8 cellular contexts compared by ENCODE assay signal in genomic region chrX:37686348-37686736, GRCh38.
A peak's percentile ranks its signal among the peaks of the same experiment; 100 is the strongest.
DNase-seq lines count a peak whose midpoint lies in the region; ATAC-seq and TF ChIP-seq lines count a peak whose summit lies in the region.

No MANE protein-coding gene starts in this region.

- no peak for ATAC-seq in GM18870 (IDR thresholded peaks at IDR 0.05; ENCODE audit: unreplicated experiment)

- no peak for TF ChIP-seq POLR2A in erythroblast (IDR thresholded peaks at IDR 0.05; ENCODE audit: low read length)

- H3K9ac ChIP-seq in rectal smooth muscle tissue (ENCODE audit: low read length), result peak overlapping the region; percentile 72

- DNase-seq in HL-60 (ENCODE audit: low read depth in 1 of 2, low spot score in 1 of 2) (no peak), SHP77 treated with DMSO at 0.1 percent for 48 hours (lab: John Stamatoyannopoulos, UW) (peak; percentile 3), erythroblast (lab: John Stamatoyannopoulos, UW) (peak; percentile 62 to 63), glomerular visceral epithelial cell (ENCODE audit: extremely low spot score) (no peak), AG08396 (ENCODE audit: low spot score) (no peak), HuH-7 (ENCODE audit: low spot score) (no peak)

- TF ChIP-seq CTCF in HL-60 (IDR thresholded peaks at IDR 0.05; ENCODE audit: insufficient read depth, low read length), result no peak

- H3K27me3 ChIP-seq in HL-60 (ENCODE audit: insufficient read depth, poor library complexity, severe bottlenecking), result peaks cover 2% of the 10 kb centered on the region
- H3K27me3 ChIP-seq in rectal smooth muscle tissue (ENCODE audit: control insufficient read depth, insufficient read depth, low read length), result no peaks in the 10 kb centered on the region

- H3K36me3 ChIP-seq in rectal smooth muscle tissue (ENCODE audit: control insufficient read depth, insufficient read depth, low read length), result no peaks in the 10 kb centered on the region

- H3K4me3 ChIP-seq in HL-60 (replicated peaks; ENCODE audit: insufficient read depth, low read length), result peak overlapping the region; percentile 33; the same call in 1 of the 2 replicates
- H3K4me3 ChIP-seq in rectal smooth muscle tissue (ENCODE audit: low read length), result peak overlapping the region; percentile 54

- H3K27ac ChIP-seq in HL-60 (replicated peaks) (no peak overlapping the region; the same call in 1 of the 2 replicates), rectal smooth muscle tissue (ENCODE audit: low read depth, low read length) (peak overlapping the region; percentile 90)

- no peaks in the 10 kb centered on the region for H3K4me1 ChIP-seq in rectal smooth muscle tissue (ENCODE audit: control insufficient read depth, insufficient read depth, low read length)

Comparison
In these comparisons a context has a peak if more than half of its experiments do, and no peak if none do; other contexts are left out.
1. DNase-seq: peak in SHP77 treated with DMSO at 0.1 percent for 48 hours (single experiment) and erythroblast (2 of 2); none in HL-60 (0 of 2), glomerular visceral epithelial cell (single experiment), AG08396 (single experiment) and HuH-7 (single experiment).